Comparison of ENCODE assay signal across 8 cellular contexts in the genomic region with DNA sequence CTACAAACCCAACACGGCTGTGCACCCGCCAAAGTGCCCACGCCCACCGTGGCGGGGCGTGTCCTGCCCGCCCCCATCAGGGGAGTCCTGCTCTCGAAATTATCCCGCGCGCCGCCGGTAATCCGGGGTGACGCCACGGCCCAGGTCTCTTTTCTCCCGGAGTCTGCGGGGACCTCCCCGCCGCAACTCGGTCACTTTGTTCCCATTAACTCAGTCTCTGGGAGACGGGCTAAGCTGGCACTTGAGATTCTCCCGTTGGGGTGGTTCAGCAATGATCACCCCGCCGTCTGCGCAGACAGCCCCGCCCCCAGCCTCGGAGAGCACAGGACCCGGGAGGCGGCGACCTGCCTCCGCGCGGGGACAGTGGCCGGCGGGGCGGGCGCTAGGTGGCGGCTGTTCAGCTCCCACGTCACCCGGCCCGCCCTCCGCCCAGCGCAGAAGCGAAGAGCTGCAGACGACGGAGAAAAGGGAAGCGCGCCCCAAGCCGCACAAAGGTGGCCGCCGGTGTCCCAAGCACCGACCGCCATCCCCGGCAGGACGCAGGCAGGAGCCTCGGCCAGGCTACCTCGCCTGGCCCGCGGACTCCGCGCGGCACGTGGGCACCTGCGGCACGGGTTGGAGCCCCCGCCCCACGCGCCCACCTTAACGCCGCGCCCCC. TPM values are rescaled to one million over a fixed set of nuclear protein-coding genes. Genes with fewer than 3 reads are reported as not detected.
DNase-seq lines count a peak whose midpoint lies in the region; ATAC-seq, FAIRE-seq and TF ChIP-seq lines count a peak whose summit lies in the region.

No MANE protein-coding gene starts in this region.

- WGBS in heart left ventricle, 4 donors, result 0 to 2% (median 1%) methylated on average over 22 to 72 of the region's 72 CpGs

- H3K4me1 ChIP-seq in heart left ventricle, result peaks cover 0 to 23% (median 14%) of the 10 kb centered on the region in 12 donors

- ATAC-seq in GM21737 (IDR thresholded peaks at IDR 0.05; ENCODE audit: unreplicated experiment) (peak; percentile 85), heart left ventricle (peak; percentile 79 to 98 (median 96))

- no peaks in the 10 kb centered on the region for H3K36me3 ChIP-seq in heart left ventricle

- H3K27ac ChIP-seq in heart left ventricle, result peak overlapping the region in 8 of 12 donors; percentile 3 to 89 (median 44)

- H3K27me3 ChIP-seq in heart left ventricle, result peaks cover 0 to 39% (median 3%) of the 10 kb centered on the region in 9 donors

- DNase-seq in G401 (ENCODE audit: low spot score) (peak; percentile 59), KBM-7 (peak; percentile 92), SK-MEL-5 (ENCODE audit: low read depth, low spot score) (peak; percentile 18), heart left ventricle (peak; percentile 84 to 93 (median 87)), posterior vena cava (ENCODE audit: low spot score) (peak; percentile 96), urothelium cell line (ENCODE audit: low spot score) (peak; percentile 87)
- peak; percentile 90 for DNase-seq in activated naive CD4-positive, alpha-beta T cell treated with Interleukin-2 at 50 U/mL for 16 hours

- H3K4me3 ChIP-seq in heart left ventricle, result peak overlapping the region; percentile 52 to 81 (median 70)

- in situ Hi-C loops in G401 (cut with HindIII; ENCODE audit: low sequenced_read_pairs) (no loop called here), KBM-7 (cut with MboI; ENCODE audit: low pct_unique_long_range_greater_than_20kb, low sequenced_read_pairs) (no loop called here), SK-MEL-5 (cut with HindIII; ENCODE audit: low pct_unique_long_range_greater_than_20kb, low sequenced_read_pairs) (no loop called here)

- no peak for FAIRE-seq in urothelium cell line (lab: Jason Lieb, UNC)

- no peaks in the 10 kb centered on the region for H3K9me3 ChIP-seq in heart left ventricle

- TF ChIP-seq CTCF in heart left ventricle (IDR thresholded peaks at IDR 0.05), result peak in 9 of 12 donors; percentile 6 to 49 (median 33)

- TF ChIP-seq POLR2A in heart left ventricle (IDR thresholded peaks at IDR 0.05), result peak in 1 of 2 donors; percentile 61

- intact Hi-C loops in heart left ventricle (cut with DNase I), result loop anchor here in 1 of 10 donors (1.0 kb wide), 1 partner anchor 31 kb away; a partner anchor contains a TSS
- intact Hi-C loops in posterior vena cava (cut with DNase I), result no loop called here

RNA-seq across cellular contexts. Expression of a gene that starts 31.5 kb away (rescaled TPM):
- 100 and 214 TPM in 2 replicates for total RNA-seq in G401 (2014; rRNA removed; shearing (Covaris generic))
- total RNA-seq in SK-MEL-5 (2014; rRNA removed; shearing (Covaris generic)), result 99.2 and 119 TPM in 2 replicates
- polyA plus RNA-seq in SK-MEL-5 (2015; cell fraction: cytosol; rRNA removed), result 161 and 199 TPM in 2 replicates
- 18.4 and 25.7 TPM in 2 replicates for polyA plus RNA-seq in SK-MEL-5 (2015; cell fraction: nucleus; rRNA removed)
- 100 to 1,000 TPM in 8 of 9 donors, 10 to 100 TPM in 1; 99.5 to 240 (median 124) TPM for total RNA-seq in heart left ventricle
- 100 to 1,000 TPM; 150 to 281 TPM for polyA plus RNA-seq in heart left ventricle
- 10 to 100 TPM; 81.3 to 90.0 TPM for total RNA-seq in posterior vena cava

RNA-seq across cellular contexts. Expression of a gene that starts 55.8 kb away (rescaled TPM):
- 5.5 and 9.9 TPM in 2 replicates for total RNA-seq in G401 (2014; rRNA removed; shearing (Covaris generic))
- 0.05 TPM in 1 of 2 replicates, not detected in the other for total RNA-seq in SK-MEL-5 (2014; rRNA removed; shearing (Covaris generic))
- 0.11 TPM in 1 of 2 replicates, not detected in the other for polyA plus RNA-seq in SK-MEL-5 (2015; cell fraction: cytosol; rRNA removed)
- 0.24 TPM in 1 of 2 replicates, not detected in the other for polyA plus RNA-seq in SK-MEL-5 (2015; cell fraction: nucleus; rRNA removed)
- total RNA-seq in heart left ventricle (10 to 100 TPM in 5 of 9 donors, 1 to 10 TPM in 4; 6.6 to 27.3 (median 10.0) TPM), posterior vena cava (10 to 100 TPM; 27.3 to 33.2 TPM)
- 1 to 10 TPM; 7.7 to 9.5 TPM for polyA plus RNA-seq in heart left ventricle

Comparison
In these comparisons a context has a peak if more than half of its experiments do, and no peak if none do; other contexts are left out.
1. Peak in every context shown above with its lines: DNase-seq, ATAC-seq, H3K4me3 ChIP-seq and H3K27ac ChIP-seq.
2. DNase-seq: peak in every context shown above with its lines; median percentile 96 in posterior vena cava; 92 in KBM-7; 90 in activated naive CD4-positive, alpha-beta T cell treated with Interleukin-2 at 50 U/mL for 16 hours; 87 in heart left ventricle; 87 in urothelium cell line; 59 in G401; 18 in SK-MEL-5.